ENCODE assay signal across 9 cellular contexts in the genomic region with DNA sequence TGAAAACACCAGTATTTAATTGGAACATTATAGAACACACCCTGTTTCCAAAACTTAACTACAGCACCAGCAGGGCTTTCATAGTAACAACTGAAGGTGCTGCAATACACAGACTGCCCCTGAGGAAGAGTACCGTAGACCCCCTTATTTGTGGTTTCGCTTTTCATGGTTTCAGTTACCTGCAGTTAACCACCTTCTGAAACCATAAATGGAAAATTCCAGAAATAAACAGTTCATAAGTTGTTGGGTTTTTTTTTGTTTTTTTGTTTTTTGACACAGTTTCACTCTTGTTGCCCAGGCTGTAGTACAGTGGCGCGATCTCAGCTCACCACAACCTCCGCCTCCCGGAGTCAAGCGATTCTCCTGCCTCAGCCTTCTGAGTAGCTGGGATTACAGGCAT. TPM values are rescaled to one million over a fixed set of nuclear protein-coding genes. Genes with fewer than 3 reads are reported as not detected.
DNase-seq lines count a peak whose midpoint lies in the region; ATAC-seq and TF ChIP-seq lines count a peak whose summit lies in the region.
"Had no signal": no experiment of that assay in that cellular context is flagged by ENCODE, and none has a peak within 500 bp of the region (broad histone marks: within the 10 kb centered on the region; RNA-seq: fewer than 3 reads in every experiment).

No MANE protein-coding gene starts in this region.

- TF ChIP-seq CTCF in left ventricle myocardium inferior (IDR thresholded peaks at IDR 0.05; ENCODE audit: borderline replicate concordance) (no peak), omental fat pad (IDR thresholded peaks at IDR 0.05) (no peak)

- H3K4me1 ChIP-seq in left ventricle myocardium inferior: no peaks in the 10 kb centered on the region

- ATAC-seq in GM19372 (IDR thresholded peaks at IDR 0.05; ENCODE audit: low read depth, unreplicated experiment) (peak; percentile 93), HG02938 (IDR thresholded peaks at IDR 0.05; ENCODE audit: unreplicated experiment) (peak; percentile 93), omental fat pad (ENCODE audit: low FRiP score) (no peak)
- ATAC-seq: activated CD4-positive, CD25-positive, alpha-beta regulatory T cell treated with anti-CD3 and anti-CD28 coated beads, Interleukin-2, amount 50 U/mL, for 24 hours had no signal

- no peaks in the 10 kb centered on the region for H3K9me3 ChIP-seq in KOPT-K1 (ENCODE audit: insufficient read depth, low read length, poor library complexity, severe bottlenecking)
- H3K9me3 ChIP-seq in left ventricle myocardium inferior (replicated peaks): no peaks in the 10 kb centered on the region

- DNase-seq in left ventricle myocardium inferior: no peak
- DNase-seq in DMS153 (lab: John Stamatoyannopoulos, UW): no peak
- DNase-seq in omental fat pad (ENCODE audit: low spot score): no peak
- no peak for DNase-seq in kidney glomerular epithelial cell (lab: John Stamatoyannopoulos, UW)

- H3K27me3 ChIP-seq in left ventricle myocardium inferior (ENCODE audit: low read depth): peaks cover 35% of the 10 kb centered on the region

- peak overlapping the region; percentile 12; the same call in 1 of the 2 replicates for H3K4me3 ChIP-seq in GM08714 (ENCODE audit: low read length)
- H3K4me3 ChIP-seq in left ventricle myocardium inferior: no peak overlapping the region

- intact Hi-C loops in left ventricle myocardium inferior (cut with micrococcal nuclease): no loop called here

- H3K36me3 ChIP-seq in KOPT-K1 (ENCODE audit: insufficient read depth, low read length): no peaks in the 10 kb centered on the region
- H3K36me3 ChIP-seq in left ventricle myocardium inferior: no peaks in the 10 kb centered on the region

- H3K27ac ChIP-seq in KOPT-K1 (ENCODE audit: low read depth, low read length, poor library complexity, severe bottlenecking) (peak overlapping the region; percentile 29), left ventricle myocardium inferior (replicated peaks) (no peak overlapping the region)

RNA-seq across cellular contexts. Expression of gene GLDC, which starts 9.5 kb away (rescaled TPM):
- total RNA-seq in left ventricle myocardium inferior (not detected), omental fat pad (1 to 10 TPM in 1 of 4 donors, under 1 TPM in 2, not detected in 1; 0.13 to 1.7 (median 0.46) TPM)
